In genomic region chr1:151909167-151910149, GRCh38 we compare ENCODE assay signal across 1 cellular context.
TF ChIP-seq lines count a peak whose summit lies in the region.

TSS of gene THEM4 (minus strand) at chr1:151909511. CDS start at chr1:151909458, 53 bp downstream.

TF ChIP-seq in GM12878, 131 proteins besides CTCF, POLR2A, EP300 and RAD21 (continued from another document and continues in another):
- TF ChIP-seq PRDM15 (CRISPR knock-in tag; IDR thresholded peaks at IDR 0.05) (no peak), RBBP5 (conservative IDR thresholded peaks at IDR 0.05) (no peak), SIX5 (IDR thresholded peaks at IDR 0.05; ENCODE audit: low read depth, low read length, severe bottlenecking) (peak; percentile 42), BCLAF1 (IDR thresholded peaks at IDR 0.05) (no peak), POU2F2 (IDR thresholded peaks at IDR 0.05; ENCODE audit: borderline replicate concordance, low read depth, low read length) (peak; percentile 30; the same call in 1 of the 3 replicates), STAT1 (conservative IDR thresholded peaks at IDR 0.05) (no peak), JUND (IDR thresholded peaks at IDR 0.05; ENCODE audit: low read depth, low read length) (no peak), CBX3 (IDR thresholded peaks at IDR 0.05; ENCODE audit: borderline replicate concordance, low read depth) (no peak), BCL3 (IDR thresholded peaks at IDR 0.05; ENCODE audit: borderline replicate concordance, insufficient read depth, low read depth, low read length, poor library complexity, severe bottlenecking) (no peak), NFXL1 (IDR thresholded peaks at IDR 0.05; ENCODE audit: borderline replicate concordance) (no peak), E4F1 (IDR thresholded peaks at IDR 0.05; ENCODE audit: borderline replicate concordance, partially characterized antibody) (peak; percentile 64), ZNF687 (IDR thresholded peaks at IDR 0.05) (peak; percentile 86), SUZ12 (IDR thresholded peaks at IDR 0.05; ENCODE audit: unreplicated experiment) (no peak), SRF (IDR thresholded peaks at IDR 0.05; ENCODE audit: low read depth in 2 of 2, low read length in 2 of 2) (peak; percentile 5 to 32; a peak in 1 of 4 replicates), RUNX3 (IDR thresholded peaks at IDR 0.05; ENCODE audit: low read length) (peak; percentile 83), FOXK2 (IDR thresholded peaks at IDR 0.05) (no peak), TARDBP (IDR thresholded peaks at IDR 0.05; ENCODE audit: borderline replicate concordance) (no peak), ETV6 (conservative IDR thresholded peaks at IDR 0.05 in 1 of 2, IDR thresholded peaks at IDR 0.05 in 1 of 2; ENCODE audit: borderline replicate concordance in 1 of 2, low read depth in 1 of 2) (no peak), CHD1 (IDR thresholded peaks at IDR 0.05; ENCODE audit: low read depth, low read length) (no peak), BMI1 (IDR thresholded peaks at IDR 0.05; ENCODE audit: borderline replicate concordance) (no peak), GATAD2B (conservative IDR thresholded peaks at IDR 0.05; ENCODE audit: low read depth) (no peak; the same call in 1 of the 2 replicates), ATF2 (IDR thresholded peaks at IDR 0.05; ENCODE audit: low read length) (no peak), CBX5 (IDR thresholded peaks at IDR 0.05; ENCODE audit: low read depth) (peak; percentile 88; the same call in 1 of the 2 replicates), MTA2 (IDR thresholded peaks at IDR 0.05; ENCODE audit: low read depth) (no peak), FOXM1 (IDR thresholded peaks at IDR 0.05; ENCODE audit: low read depth, low read length) (no peak), HDGF (IDR thresholded peaks at IDR 0.05) (0 out of 2 replicates have a peak, but pooled peaks have one; percentile 52), HDAC6 (IDR thresholded peaks at IDR 0.05; ENCODE audit: unreplicated experiment) (no peak), E2F4 (IDR thresholded peaks at IDR 0.05; ENCODE audit: low read depth, low read length) (0 out of 2 replicates have a peak, but pooled peaks have one; percentile 47), POLR2AphosphoS2 (IDR thresholded peaks at IDR 0.05; ENCODE audit: low read depth, low read length) (no peak), NRF1 (conservative IDR thresholded peaks at IDR 0.05; ENCODE audit: low read depth, low read length) (peak; percentile 36; the same call in 1 of the 2 replicates), MTA3 (IDR thresholded peaks at IDR 0.05; ENCODE audit: borderline replicate concordance, low read length) (no peak), ELK1 (IDR thresholded peaks at IDR 0.05; ENCODE audit: low read depth, low read length) (no peak), KAT2A (conservative IDR thresholded peaks at IDR 0.05; ENCODE audit: control insufficient read depth, low read depth, low read length) (no peak), BRCA1 (IDR thresholded peaks at IDR 0.05; ENCODE audit: low read depth, low read length) (no peak), IRF4 (IDR thresholded peaks at IDR 0.05; ENCODE audit: low read depth, low read length) (no peak), SMAD1 (IDR thresholded peaks at IDR 0.05; ENCODE audit: low read depth, partially characterized antibody) (peak; percentile 32), TBL1XR1 (IDR thresholded peaks at IDR 0.05; ENCODE audit: low read depth, low read length) (peak; percentile 27; the same call in 1 of the 2 replicates), STAT3 (IDR thresholded peaks at IDR 0.05; ENCODE audit: low read depth, low read length) (no peak), ZBED1 (IDR thresholded peaks at IDR 0.05; ENCODE audit: borderline replicate concordance) (no peak), RFX5 (IDR thresholded peaks at IDR 0.05; ENCODE audit: low read depth, low read length) (0 out of 2 replicates have a peak, but pooled peaks have one; percentile 48), KLF5 (IDR thresholded peaks at IDR 0.05; ENCODE audit: partially characterized antibody) (peak; percentile 46), EZH2 (IDR thresholded peaks at IDR 0.05; ENCODE audit: borderline replicate concordance, control insufficient read depth, low read depth, low read length) (no peak), TCF3 (IDR thresholded peaks at IDR 0.05; ENCODE audit: borderline replicate concordance, insufficient read depth, low read depth, low read length) (no peak), HCFC1 (IDR thresholded peaks at IDR 0.05; ENCODE audit: low read length) (peak; percentile 74), CHD4 (IDR thresholded peaks at IDR 0.05) (no peak), MXI1 (IDR thresholded peaks at IDR 0.05; ENCODE audit: low read depth, low read length) (peak; percentile 29; the same call in 1 of the 2 replicates), SMC3 (IDR thresholded peaks at IDR 0.05; ENCODE audit: borderline replicate concordance, low read length) (no peak; the same call in 1 of the 2 replicates)
